ENCODE assay signal across 20 cellular contexts in genomic region chr9:130918870-130919558, GRCh38. TPM values are rescaled to one million over a fixed set of nuclear protein-coding genes. Genes with fewer than 3 reads are reported as not detected.
DNase-seq lines count a peak whose midpoint lies in the region; ATAC-seq and TF ChIP-seq lines count a peak whose summit lies in the region.
"Had no signal": no experiment of that assay in that cellular context is flagged by ENCODE, and none has a peak within 500 bp of the region (broad histone marks: within the 10 kb centered on the region; RNA-seq: fewer than 3 reads in every experiment).

No MANE protein-coding gene starts in this region.

- H3K4me3 Mint-ChIP-seq in brain: peak overlapping the region in 1 of 5 experiments; percentile 30
- H3K4me3 Mint-ChIP-seq in activated T-helper 17 cell treated with anti-CD3 and anti-CD28 coated beads, Interleukin-2, amount 50 U/mL, for 72 hours: no peak overlapping the region

- H3K27ac Mint-ChIP-seq in brain: peak overlapping the region in 3 of 5 experiments; percentile 49 to 83 (median 71)
- H3K27ac Mint-ChIP-seq in activated T-helper 17 cell treated with anti-CD3 and anti-CD28 coated beads, Interleukin-2, amount 50 U/mL, for 72 hours: no peak overlapping the region

- no peaks in the 10 kb centered on the region for H3K4me1 ChIP-seq in Peyer's patch
- no peaks in the 10 kb centered on the region for H3K4me1 ChIP-seq in breast epithelium

- H3K27me3 Mint-ChIP-seq in brain: peaks cover 8% of the 10 kb centered on the region
- H3K27me3 Mint-ChIP-seq in activated T-helper 17 cell treated with anti-CD3 and anti-CD28 coated beads, Interleukin-2, amount 50 U/mL, for 72 hours: peaks cover 8% of the 10 kb centered on the region

- H3K27ac ChIP-seq in Peyer's patch (no peak overlapping the region), breast epithelium (no peak overlapping the region)
- H3K27ac ChIP-seq: GM23248 had no signal

- no peak for TF ChIP-seq POLR2A in Peyer's patch (IDR thresholded peaks at IDR 0.05)
- no peak for TF ChIP-seq POLR2A in breast epithelium (IDR thresholded peaks at IDR 0.05)

- no peak overlapping the region for H3K4me3 ChIP-seq in Peyer's patch
- no peak overlapping the region for H3K4me3 ChIP-seq in breast epithelium
- H3K4me3 ChIP-seq: GM12878, GM23248 had no signal

- H3K27me3 ChIP-seq in Peyer's patch (no peaks in the 10 kb centered on the region), breast epithelium (peaks cover 0 to 26% of the 10 kb centered on the region in 2 donors)

- ATAC-seq in Right ventricle myocardium superior (ENCODE audit: poor library complexity) (peak; percentile 70), Right ventricle myocardium inferior (no peak)
- ATAC-seq in activated T-helper 17 cell treated with anti-CD3 and anti-CD28 coated beads, Interleukin-2, amount 50 U/mL, for 72 hours (replicated peaks): no peak
- ATAC-seq: GM12878, Panc1 had no signal

- DNase-seq in Right ventricle myocardium superior (no peak), Right ventricle myocardium inferior (ENCODE audit: missing footprints) (no peak), medulla oblongata (ENCODE audit: extremely low spot score) (peak; percentile 61), superior temporal gyrus (ENCODE audit: extremely low spot score) (peak; percentile 49), Peyer's patch (no peak), breast epithelium (ENCODE audit: low spot score in 2 of 2) (no peak)
- DNase-seq: GDM1, GM23248, KG1, NCI-H1048, NCI-H1436 treated with DMSO at 0.1 percent for 48 hours, NCI-H2081 treated with DMSO at 0.1 percent for 48 hours, NCI-H524, SHP77 treated with DMSO at 0.1 percent for 48 hours had no signal

- peaks cover 42% of the 10 kb centered on the region for H3K4me1 Mint-ChIP-seq in brain
- H3K4me1 Mint-ChIP-seq in activated T-helper 17 cell treated with anti-CD3 and anti-CD28 coated beads, Interleukin-2, amount 50 U/mL, for 72 hours: no peaks in the 10 kb centered on the region

- no peaks in the 10 kb centered on the region for H3K36me3 Mint-ChIP-seq in brain
- no peaks in the 10 kb centered on the region for H3K36me3 Mint-ChIP-seq in activated T-helper 17 cell treated with anti-CD3 and anti-CD28 coated beads, Interleukin-2, amount 50 U/mL, for 72 hours (ENCODE audit: low read depth)

- peaks cover 0 to 2% (median 0%) of the 10 kb centered on the region in 5 experiments for H3K9me3 Mint-ChIP-seq in brain
- no peaks in the 10 kb centered on the region for H3K9me3 Mint-ChIP-seq in activated T-helper 17 cell treated with anti-CD3 and anti-CD28 coated beads, Interleukin-2, amount 50 U/mL, for 72 hours

- no peak for TF ChIP-seq CTCF in brain (conservative IDR thresholded peaks at IDR 0.05)
- TF ChIP-seq CTCF in Peyer's patch (IDR thresholded peaks at IDR 0.05): no peak
- TF ChIP-seq CTCF in breast epithelium (IDR thresholded peaks at IDR 0.05): no peak

- intact Hi-C loops in Right ventricle myocardium superior (cut with DNase I) (no loop called here), Right ventricle myocardium inferior (cut with DNase I) (no loop called here), breast epithelium (cut with DNase I; ENCODE audit: low total_unique reads) (no loop called here)

- H3K9me3 ChIP-seq in Peyer's patch: no peaks in the 10 kb centered on the region
- no peaks in the 10 kb centered on the region for H3K9me3 ChIP-seq in breast epithelium

- H3K36me3 ChIP-seq in Peyer's patch (no peaks in the 10 kb centered on the region), breast epithelium (no peaks in the 10 kb centered on the region)

RNA-seq across cellular contexts. Expression of gene FIBCD1, which starts 20.0 kb away (rescaled TPM):
- total RNA-seq in Right ventricle myocardium superior (0.59 TPM), Right ventricle myocardium inferior (0.57 TPM), Peyer's patch (1 to 10 TPM in 1 of 4 donors, not detected in 3; 3.3 TPM), breast epithelium (under 1 TPM in 2 of 3 donors, not detected in 1; 0.16 to 0.44 TPM)
- 0.78 TPM for polyA plus RNA-seq in brain (ENCODE audit: insufficient read depth, low read depth, low replicate concordance)
- not detected for total RNA-seq in activated T-helper 17 cell treated with anti-CD3 and anti-CD28 coated beads, Interleukin-2, amount 50 U/mL, for 72 hours

RNA-seq across cellular contexts. Expression of gene QRFP, which starts 22.4 kb away (rescaled TPM):
- total RNA-seq in Right ventricle myocardium superior: not detected
- total RNA-seq in Right ventricle myocardium inferior: not detected
- polyA plus RNA-seq in brain (ENCODE audit: insufficient read depth, low read depth, low replicate concordance): not detected
- total RNA-seq in Peyer's patch: not detected
- not detected for total RNA-seq in breast epithelium
- total RNA-seq in activated T-helper 17 cell treated with anti-CD3 and anti-CD28 coated beads, Interleukin-2, amount 50 U/mL, for 72 hours: not detected
- total RNA-seq: A172, GM12878, GM23248, M059J had no signal
- polyA plus RNA-seq: GM12878 had no signal

Comparison
In these comparisons a context has a peak if more than half of its experiments do, and no peak if none do; other contexts are left out.
1. DNase-seq: peak in medulla oblongata (single experiment) and superior temporal gyrus (single experiment); none in Right ventricle myocardium superior (single experiment), Right ventricle myocardium inferior (single experiment), Peyer's patch (0 of 3) and breast epithelium (0 of 2).